ENCODE assay signal across 23 cellular contexts in genomic region chr18:24249716-24250115, GRCh38.
"Had no signal": no experiment of that assay in that cellular context is flagged by ENCODE, and none has a peak within 500 bp of the region (broad histone marks: within the 10 kb centered on the region; RNA-seq: fewer than 3 reads in every experiment).

No MANE protein-coding gene starts in this region.

- H3K4me3 ChIP-seq: coronary artery, dorsolateral prefrontal cortex, esophagus muscularis mucosa, heart right ventricle, left lung, lower lobe of right lung, mucosa of descending colon had no signal

- H3K4me1 ChIP-seq: foreskin keratinocyte, left lung, lower lobe of right lung had no signal

- H3K27me3 ChIP-seq: dorsolateral prefrontal cortex, esophagus muscularis mucosa, foreskin keratinocyte, heart right ventricle, left lung had no signal

- H3K9me3 ChIP-seq: esophagus muscularis mucosa, left lung, lower lobe of right lung, mucosa of descending colon had no signal

- ATAC-seq: foreskin keratinocyte, left colon, left lung, lower lobe of right lung, mucosa of descending colon had no signal

- H3K27ac ChIP-seq: coronary artery, esophagus muscularis mucosa, foreskin keratinocyte, heart right ventricle, left lung, lower lobe of right lung had no signal

- DNase-seq: dermis blood vessel endothelial cell; dorsolateral prefrontal cortex; effector CD4-positive, alpha-beta T cell; effector memory CD4-positive, alpha-beta T cell; foreskin keratinocyte; glutamatergic neuron; head of caudate nucleus; heart right ventricle; hippocampal formation; kidney glomerular epithelial cell; left colon; left lung; left ventricle myocardium superior; lower lobe of right lung; mesenchymal stem cell; mucosa of descending colon had no signal

- H3K36me3 ChIP-seq: esophagus muscularis mucosa, left lung, lower lobe of right lung had no signal

- FAIRE-seq: colon, endothelial cell of umbilical vein, frontal cortex, islet of Langerhans, keratinocyte had no signal
